ENCODE assay signal across 2 cellular contexts in the genomic region with DNA sequence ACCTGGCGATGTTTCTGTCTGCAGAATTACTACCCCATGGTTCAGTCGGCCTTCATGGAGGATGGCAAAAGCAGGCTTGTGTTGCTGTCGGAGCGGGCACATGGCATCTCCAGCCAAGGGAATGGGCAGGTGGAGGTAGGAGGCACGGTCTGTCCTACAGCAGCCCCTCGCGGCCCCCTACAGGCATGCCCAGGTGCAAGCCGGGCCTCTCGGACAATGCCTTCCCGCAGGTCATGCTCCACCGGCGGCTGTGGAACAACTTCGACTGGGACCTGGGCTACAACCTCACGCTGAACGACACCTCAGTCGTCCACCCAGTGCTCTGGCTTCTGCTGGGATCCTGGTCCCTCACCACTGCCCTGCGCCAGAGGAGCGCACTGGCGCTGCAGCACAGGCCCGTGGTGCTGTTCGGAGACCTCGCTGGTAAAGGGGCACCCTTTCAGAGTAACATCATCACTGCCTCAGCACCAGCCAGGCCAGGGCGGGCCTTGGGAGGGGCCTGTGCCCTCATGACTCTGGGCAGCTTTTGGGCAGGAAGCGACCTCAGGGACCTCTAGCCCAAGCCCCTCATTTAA.
TF ChIP-seq lines count a peak whose summit lies in the region.

No MANE protein-coding gene starts in this region.

TF ChIP-seq in K562, 482 proteins besides CTCF, POLR2A, EP300 and RAD21:
- peak; percentile 30; the same call in 1 of the 2 replicates for TF ChIP-seq POLR2G (IDR thresholded peaks at IDR 0.05; ENCODE audit: low read depth, low read length)
- TF ChIP-seq JUND (IDR thresholded peaks at IDR 0.05; ENCODE audit: borderline replicate concordance, low read depth, low read length) = no peak
- TF ChIP-seq JUND (tag; IDR thresholded peaks at IDR 0.05; ENCODE audit: borderline replicate concordance, low read depth, low read length) = no peak
- no peak for TF ChIP-seq ZC3H4 (CRISPR knock-in tag; IDR thresholded peaks at IDR 0.05; ENCODE audit: borderline replicate concordance)

TF ChIP-seq in HEK293T, 16 proteins besides CTCF, POLR2A, EP300 and RAD21:
- TF ChIP-seq TARDBP (IDR thresholded peaks at IDR 0.05) (no peak), L3MBTL2 (conservative IDR thresholded peaks at IDR 0.05) (no peak), CTBP1 (IDR thresholded peaks at IDR 0.05; ENCODE audit: borderline replicate concordance) (no peak), ARNT (IDR thresholded peaks at IDR 0.05) (no peak), SUZ12 (IDR thresholded peaks at IDR 0.05) (no peak), ZNF384 (IDR thresholded peaks at IDR 0.05) (no peak), HDGF (IDR thresholded peaks at IDR 0.05; ENCODE audit: borderline replicate concordance) (no peak), FOXM1 (IDR thresholded peaks at IDR 0.05; ENCODE audit: borderline replicate concordance) (no peak)
